9 cellular contexts compared by ENCODE assay signal in the genomic region with DNA sequence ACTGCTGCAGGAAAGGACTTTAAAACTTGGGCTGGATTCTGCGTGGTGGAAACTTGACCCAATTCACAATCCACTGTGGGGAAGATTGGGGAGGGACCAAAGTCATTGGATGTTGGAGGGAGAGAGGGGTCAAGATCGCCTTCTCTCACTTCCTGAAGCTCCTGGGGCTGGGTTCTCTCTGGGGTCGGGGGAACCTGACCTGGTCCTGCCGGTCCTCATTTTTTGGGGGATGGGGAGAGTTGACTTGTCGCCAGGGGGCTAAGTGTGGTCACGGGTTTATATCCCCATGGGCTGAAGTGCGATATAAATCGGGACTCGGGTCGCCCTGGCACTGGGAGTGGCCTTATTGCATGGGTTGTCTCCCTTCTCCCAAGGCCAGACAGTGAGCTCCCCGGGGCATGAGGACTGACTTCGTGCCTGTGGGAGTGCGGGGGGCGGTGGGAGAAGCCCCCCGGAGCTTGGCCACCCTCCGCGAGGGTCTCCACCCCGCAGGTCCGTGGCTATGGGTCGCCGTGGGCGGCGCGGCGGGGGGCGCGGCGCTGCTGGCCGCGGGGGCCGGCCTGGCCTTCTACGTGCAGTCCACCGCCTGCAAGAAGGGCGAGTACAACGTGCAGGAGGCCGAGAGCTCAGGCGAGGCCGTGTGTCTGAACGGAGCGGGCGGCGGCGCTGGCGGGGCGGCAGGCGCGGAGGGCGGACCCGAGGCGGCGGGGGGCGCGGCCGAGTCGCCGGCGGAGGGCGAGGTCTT. TPM values are rescaled to one million over a fixed set of nuclear protein-coding genes. Genes with fewer than 3 reads are reported as not detected.
DNase-seq lines count a peak whose midpoint lies in the region; ATAC-seq, FAIRE-seq and TF ChIP-seq lines count a peak whose summit lies in the region.
"Had no signal": no experiment of that assay in that cellular context is flagged by ENCODE, and none has a peak within 500 bp of the region (broad histone marks: within the 10 kb centered on the region; RNA-seq: fewer than 3 reads in every experiment).

No MANE protein-coding gene starts in this region.

- TF ChIP-seq CTCF in natural killer cell (IDR thresholded peaks at IDR 0.05) (no peak), pancreas (IDR thresholded peaks at IDR 0.05) (no peak)

- ATAC-seq in CD4-positive, CD25-positive, alpha-beta regulatory T cell (ENCODE audit: low read depth in 2 of 2), result no peak
- ATAC-seq in natural killer cell (no peak), pancreas (no peak)

- no peak overlapping the region for H3K27ac ChIP-seq in CD4-positive, CD25-positive, alpha-beta regulatory T cell (ENCODE audit: insufficient read depth, low read length, poor library complexity, severe bottlenecking)
- no peak overlapping the region for H3K27ac ChIP-seq in pancreas
- H3K27ac ChIP-seq: brain microvascular endothelial cell had no signal

- intact Hi-C loops in dendritic cell treated with granulocyte-macrophage colony-stimulating factor and Interleukin-4, amounts not matched to agents 40 ng/mL and 50 ng/mL, for 4 days (cut with micrococcal nuclease), result no loop called here
- intact Hi-C loops in natural killer cell (cut with micrococcal nuclease) (no loop called here), pancreas (cut with DNase I) (no loop called here)

- H3K4me3 ChIP-seq in CD4-positive, CD25-positive, alpha-beta regulatory T cell (ENCODE audit: low read depth, low read length), result peak overlapping the region; percentile 68
- peak overlapping the region in 1 of 4 donors; percentile 39 for H3K4me3 ChIP-seq in pancreas

- H3K9me3 ChIP-seq in CD4-positive, CD25-positive, alpha-beta regulatory T cell (ENCODE audit: control insufficient read depth in 2 of 2, low read length in 2 of 2), result no peaks in the 10 kb centered on the region
- H3K9me3 ChIP-seq in pancreas, result no peaks in the 10 kb centered on the region

- WGBS in pancreas, 2 donors, result 9 to 10% methylated on average over 56 to 58 of the region's 58 CpGs

- H3K27me3 ChIP-seq in CD4-positive, CD25-positive, alpha-beta regulatory T cell (ENCODE audit: control insufficient read depth, insufficient read depth, low read length), result no peaks in the 10 kb centered on the region
- peaks cover 0 to 31% (median 5%) of the 10 kb centered on the region in 4 donors for H3K27me3 ChIP-seq in pancreas

- no peak for DNase-seq in CD4-positive, CD25-positive, alpha-beta regulatory T cell
- DNase-seq in HUDEP-2 (lab: John Stamatoyannopoulos, UW; ENCODE audit: unreplicated experiment in 76 of 76) (peak in 41 of 76 experiments; percentile 13 to 67 (median 47)), natural killer cell (no peak), putamen (ENCODE audit: low spot score) (no peak), pancreas (no peak), NCI-H146 (lab: John Stamatoyannopoulos, UW) (no peak), NOMO-1 treated with DMSO at 0.1 percent for 48 hours (lab: John Stamatoyannopoulos, UW; ENCODE audit: unreplicated experiment) (no peak)
- DNase-seq: brain microvascular endothelial cell had no signal

- peaks cover 0 to 41% (median 11%) of the 10 kb centered on the region in 4 donors for H3K4me1 Mint-ChIP-seq in CD4-positive, CD25-positive, alpha-beta regulatory T cell
- peaks cover 62% of the 10 kb centered on the region for H3K4me1 Mint-ChIP-seq in dendritic cell treated with granulocyte-macrophage colony-stimulating factor and Interleukin-4, amounts not matched to agents 40 ng/mL and 50 ng/mL, for 4 days (ENCODE audit: low read depth)
- H3K4me1 Mint-ChIP-seq in natural killer cell, result peaks cover 31 to 41% of the 10 kb centered on the region in 2 donors

- peaks cover 58% of the 10 kb centered on the region for H3K27me3 Mint-ChIP-seq in CD4-positive, CD25-positive, alpha-beta regulatory T cell
- peaks cover 47% of the 10 kb centered on the region for H3K27me3 Mint-ChIP-seq in dendritic cell treated with granulocyte-macrophage colony-stimulating factor and Interleukin-4, amounts not matched to agents 40 ng/mL and 50 ng/mL, for 4 days
- H3K27me3 Mint-ChIP-seq in natural killer cell (ENCODE audit: low read depth in 2 of 2), result peaks cover 7 to 15% of the 10 kb centered on the region in 2 donors

- H3K36me3 ChIP-seq in CD4-positive, CD25-positive, alpha-beta regulatory T cell (ENCODE audit: control insufficient read depth, insufficient read depth, low read length), result no peaks in the 10 kb centered on the region
- H3K36me3 ChIP-seq in pancreas, result no peaks in the 10 kb centered on the region
- H3K36me3 ChIP-seq: brain microvascular endothelial cell had no signal

- peaks cover 51% of the 10 kb centered on the region for H3K4me1 ChIP-seq in CD4-positive, CD25-positive, alpha-beta regulatory T cell (ENCODE audit: control insufficient read depth, insufficient read depth, low read length, poor library complexity, severe bottlenecking)
- peaks cover 11 to 13% (median 12%) of the 10 kb centered on the region in 3 donors for H3K4me1 ChIP-seq in pancreas

- H3K4me3 Mint-ChIP-seq in CD4-positive, CD25-positive, alpha-beta regulatory T cell, result peak overlapping the region; percentile 76 to 94 (median 88)
- H3K4me3 Mint-ChIP-seq in dendritic cell treated with granulocyte-macrophage colony-stimulating factor and Interleukin-4, amounts not matched to agents 40 ng/mL and 50 ng/mL, for 4 days, result peak overlapping the region; percentile 79
- H3K4me3 Mint-ChIP-seq in natural killer cell, result peak overlapping the region; percentile 89

- H3K27ac Mint-ChIP-seq in CD4-positive, CD25-positive, alpha-beta regulatory T cell, result peak overlapping the region in 2 of 3 donors; percentile 42 to 80
- peak overlapping the region; percentile 79 for H3K27ac Mint-ChIP-seq in dendritic cell treated with granulocyte-macrophage colony-stimulating factor and Interleukin-4, amounts not matched to agents 40 ng/mL and 50 ng/mL, for 4 days
- peak overlapping the region; percentile 61 to 86 for H3K27ac Mint-ChIP-seq in natural killer cell

- no peak for FAIRE-seq in pancreas (lab: Jason Lieb, UNC)

- no peaks in the 10 kb centered on the region for H3K36me3 Mint-ChIP-seq in CD4-positive, CD25-positive, alpha-beta regulatory T cell
- H3K36me3 Mint-ChIP-seq in dendritic cell treated with granulocyte-macrophage colony-stimulating factor and Interleukin-4, amounts not matched to agents 40 ng/mL and 50 ng/mL, for 4 days (ENCODE audit: low read depth), result peaks cover 19% of the 10 kb centered on the region
- H3K36me3 Mint-ChIP-seq in natural killer cell, result no peaks in the 10 kb centered on the region

- H3K9me3 Mint-ChIP-seq in CD4-positive, CD25-positive, alpha-beta regulatory T cell, result peaks cover 0 to 3% (median 0%) of the 10 kb centered on the region in 7 donors
- no peaks in the 10 kb centered on the region for H3K9me3 Mint-ChIP-seq in dendritic cell treated with granulocyte-macrophage colony-stimulating factor and Interleukin-4, amounts not matched to agents 40 ng/mL and 50 ng/mL, for 4 days
- H3K9me3 Mint-ChIP-seq in natural killer cell, result no peaks in the 10 kb centered on the region

RNA-seq across cellular contexts. Expression of a gene that starts 6.3 kb away (rescaled TPM):
- total RNA-seq in CD4-positive, CD25-positive, alpha-beta regulatory T cell, result 0.20 TPM
- polyA plus RNA-seq in CD4-positive, CD25-positive, alpha-beta regulatory T cell, result not detected
- 1 to 10 TPM; 1.1 to 1.6 (median 1.5) TPM for total RNA-seq in natural killer cell
- under 1 TPM in 5 of 6 donors, not detected in 1; 0.08 to 0.22 (median 0.17) TPM for total RNA-seq in pancreas
- polyA plus RNA-seq in pancreas, result under 1 TPM; 0.26 to 0.30 TPM

RNA-seq across cellular contexts. Expression of a gene that starts 9.3 kb away (rescaled TPM):
- total RNA-seq in CD4-positive, CD25-positive, alpha-beta regulatory T cell, result 0.67 TPM
- under 1 TPM; 0.20 to 0.67 (median 0.41) TPM for polyA plus RNA-seq in CD4-positive, CD25-positive, alpha-beta regulatory T cell
- total RNA-seq in natural killer cell (1 to 10 TPM; 1.3 to 3.6 (median 3.0) TPM), pancreas (under 1 TPM in 5 of 6 donors, not detected in 1; 0.13 to 0.56 (median 0.20) TPM)
- polyA plus RNA-seq in pancreas, result under 1 TPM in 1 of 2 donors, not detected in 1; 0.27 TPM

RNA-seq across cellular contexts. Expression of a gene that starts 13.6 kb away (rescaled TPM):
- total RNA-seq in CD4-positive, CD25-positive, alpha-beta regulatory T cell, result 2.8 TPM
- polyA plus RNA-seq in CD4-positive, CD25-positive, alpha-beta regulatory T cell, result under 1 TPM in 1 of 4 donors, not detected in 3; 0.32 TPM
- total RNA-seq in natural killer cell (1 to 10 TPM; 1.4 to 2.2 (median 1.9) TPM), pancreas (1 to 10 TPM in 4 of 6 donors, under 1 TPM in 2; 0.91 to 3.0 (median 1.5) TPM)
- 10 to 100 TPM; 37.6 to 44.0 TPM for polyA plus RNA-seq in pancreas

RNA-seq across cellular contexts. Expression of a gene that starts 19.8 kb away (rescaled TPM):
- 3.5 TPM for total RNA-seq in CD4-positive, CD25-positive, alpha-beta regulatory T cell
- 10 to 100 TPM; 13.1 to 16.5 (median 13.5) TPM for polyA plus RNA-seq in CD4-positive, CD25-positive, alpha-beta regulatory T cell
- total RNA-seq in natural killer cell, result 1 to 10 TPM; 1.7 to 4.1 (median 4.0) TPM
- 10 to 100 TPM in 2 of 6 donors, 1 to 10 TPM in 4; 5.5 to 10.9 (median 8.7) TPM for total RNA-seq in pancreas
- polyA plus RNA-seq in pancreas, result 10 to 100 TPM; 25.0 to 30.3 TPM

RNA-seq across cellular contexts. Expression of a gene that starts 25.1 kb away (rescaled TPM):
- 13.7 TPM for total RNA-seq in CD4-positive, CD25-positive, alpha-beta regulatory T cell
- 1 to 10 TPM; 4.8 to 8.2 (median 6.9) TPM for polyA plus RNA-seq in CD4-positive, CD25-positive, alpha-beta regulatory T cell
- 10 to 100 TPM; 33.1 to 73.7 (median 56.5) TPM for total RNA-seq in natural killer cell
- 10 to 100 TPM in 2 of 6 donors, 1 to 10 TPM in 4; 2.2 to 32.4 (median 5.7) TPM for total RNA-seq in pancreas
- polyA plus RNA-seq in pancreas, result 10 to 100 TPM in 1 of 2 donors, 1 to 10 TPM in 1; 7.2 to 13.5 TPM

Comparison
In these comparisons a context has a peak if more than half of its experiments do, and no peak if none do; other contexts are left out.
1. DNase-seq: peak in HUDEP-2 (41 of 76); none in CD4-positive, CD25-positive, alpha-beta regulatory T cell (0 of 3), natural killer cell (single experiment), putamen (single experiment), pancreas (0 of 6), NCI-H146 (single experiment) and NOMO-1 treated with DMSO at 0.1 percent for 48 hours (single experiment).
2. Peak in every context shown above with its lines, with median percentiles within 50 percentile points of each other: H3K27ac Mint-ChIP-seq and H3K4me3 Mint-ChIP-seq.